1 cellular context compared by ENCODE assay signal in genomic region chr12:124904306-124905098, GRCh38.
TF ChIP-seq lines count a peak whose summit lies in the region.

No MANE protein-coding gene starts in this region.

TF ChIP-seq in HepG2, 621 proteins besides CTCF, POLR2A, EP300 and RAD21 (continued from another document and continues in another):
- TF ChIP-seq CEBPZ (IDR thresholded peaks at IDR 0.05; ENCODE audit: low read length) (no peak), ZNF816 (CRISPR knock-in tag; IDR thresholded peaks at IDR 0.05; ENCODE audit: borderline replicate concordance) (peak; percentile 49; the same call in 1 of the 2 replicates), HOXD1 (CRISPR knock-in tag; IDR thresholded peaks at IDR 0.05) (no peak), BCL6 (CRISPR knock-in tag; IDR thresholded peaks at IDR 0.05) (peak; percentile 19; the same call in 1 of the 2 replicates), NBN (conservative IDR thresholded peaks at IDR 0.05) (no peak), HIC2 (CRISPR knock-in tag; IDR thresholded peaks at IDR 0.05; ENCODE audit: low read depth) (0 out of 2 replicates have a peak, but pooled peaks have one; percentile 44), MAZ (IDR thresholded peaks at IDR 0.05; ENCODE audit: borderline replicate concordance, low read depth, low read length) (no peak; the same call in 1 of the 2 replicates), MAZ (CRISPR knock-in tag; IDR thresholded peaks at IDR 0.05; ENCODE audit: low read depth) (peak; percentile 73), ASH2L (IDR thresholded peaks at IDR 0.05; ENCODE audit: insufficient read length, low read depth, low read length) (peak; percentile 61), CENPT (CRISPR knock-in tag; IDR thresholded peaks at IDR 0.05; ENCODE audit: low read depth) (no peak), JUNB (CRISPR knock-in tag; IDR thresholded peaks at IDR 0.05; ENCODE audit: borderline replicate concordance) (no peak; the same call in 1 of the 2 replicates), ZNF251 (CRISPR knock-in tag; IDR thresholded peaks at IDR 0.05) (no peak), ZSCAN9 (CRISPR knock-in tag; IDR thresholded peaks at IDR 0.05; ENCODE audit: borderline replicate concordance) (peak; percentile 74), ZNF550 (CRISPR knock-in tag; IDR thresholded peaks at IDR 0.05; ENCODE audit: borderline replicate concordance) (no peak), ETS1 (CRISPR knock-in tag; IDR thresholded peaks at IDR 0.05) (0 out of 2 replicates have a peak, but pooled peaks have one; percentile 17), ZHX1 (CRISPR knock-in tag; IDR thresholded peaks at IDR 0.05; ENCODE audit: low read depth) (peak; percentile 75; the same call in 1 of the 2 replicates), ISL2 (CRISPR knock-in tag; IDR thresholded peaks at IDR 0.05) (peak; percentile 59; the same call in 1 of the 2 replicates), SOX6 (IDR thresholded peaks at IDR 0.05) (no peak), SOX6 (CRISPR knock-in tag; IDR thresholded peaks at IDR 0.05) (peak; percentile 66), ZNF841 (CRISPR knock-in tag; IDR thresholded peaks at IDR 0.05; ENCODE audit: borderline replicate concordance) (no peak), ZNF296 (CRISPR knock-in tag; conservative IDR thresholded peaks at IDR 0.05) (no peak), SAP130 (CRISPR knock-in tag; IDR thresholded peaks at IDR 0.05; ENCODE audit: low read depth) (peak; percentile 87), ZNF709 (CRISPR knock-in tag; IDR thresholded peaks at IDR 0.05) (no peak), CREB3 (CRISPR knock-in tag; IDR thresholded peaks at IDR 0.05) (0 out of 2 replicates have a peak, but pooled peaks have one; percentile 51), THAP7 (CRISPR knock-in tag; IDR thresholded peaks at IDR 0.05) (no peak), E2F5 (CRISPR knock-in tag; conservative IDR thresholded peaks at IDR 0.05) (no peak), SPEN (CRISPR knock-in tag; IDR thresholded peaks at IDR 0.05; ENCODE audit: low read depth) (peak; percentile 74; the same call in 1 of the 2 replicates), IRX3 (CRISPR knock-in tag; IDR thresholded peaks at IDR 0.05; ENCODE audit: borderline replicate concordance, low read depth) (no peak), LRRFIP1 (CRISPR knock-in tag; conservative IDR thresholded peaks at IDR 0.05) (no peak), ZNF572 (CRISPR knock-in tag; IDR thresholded peaks at IDR 0.05) (no peak), HMGA1 (CRISPR knock-in tag; conservative IDR thresholded peaks at IDR 0.05) (no peak), HNRNPUL1 (IDR thresholded peaks at IDR 0.05; ENCODE audit: low read depth, low read length) (no peak), REL (CRISPR knock-in tag; conservative IDR thresholded peaks at IDR 0.05) (no peak), HMG20B (CRISPR knock-in tag; conservative IDR thresholded peaks at IDR 0.05) (no peak), CREM (IDR thresholded peaks at IDR 0.05) (peak; percentile 35; the same call in 1 of the 2 replicates), CREM (CRISPR knock-in tag; IDR thresholded peaks at IDR 0.05) (no peak), HMGXB4 (CRISPR knock-in tag; IDR thresholded peaks at IDR 0.05; ENCODE audit: borderline replicate concordance in 1 of 2, low read depth in 1 of 2) (peak in 1 of 2 experiments; percentile 48; a peak in 1 of 4 replicates), JUND (CRISPR knock-in tag; IDR thresholded peaks at IDR 0.05) (peak; percentile 94), FOXP4 (CRISPR knock-in tag; IDR thresholded peaks at IDR 0.05) (peak; percentile 67), ZBTB25 (CRISPR knock-in tag; IDR thresholded peaks at IDR 0.05) (peak; percentile 52; the same call in 1 of the 2 replicates), NCOA5 (CRISPR knock-in tag; IDR thresholded peaks at IDR 0.05) (no peak)
